1 cellular context compared by ENCODE assay signal in genomic region chr1:101317590-101317989, GRCh38.
TF ChIP-seq lines count a peak whose summit lies in the region.

No MANE protein-coding gene starts in this region.

TF ChIP-seq in K562, 482 proteins besides CTCF, POLR2A, EP300 and RAD21 (continued from another document):
- TF ChIP-seq MGA (IDR thresholded peaks at IDR 0.05) (no peak), CEBPG (CRISPR knock-in tag; IDR thresholded peaks at IDR 0.05) (no peak), CEBPG (tag; conservative IDR thresholded peaks at IDR 0.05 in 1 of 2, IDR thresholded peaks at IDR 0.05 in 1 of 2) (peak; percentile 33 to 40; a peak in 1 of 4 replicates), CCAR2 (IDR thresholded peaks at IDR 0.05; ENCODE audit: low read depth, low read length) (no peak)
